ENCODE assay signal across 16 cellular contexts in the genomic region with DNA sequence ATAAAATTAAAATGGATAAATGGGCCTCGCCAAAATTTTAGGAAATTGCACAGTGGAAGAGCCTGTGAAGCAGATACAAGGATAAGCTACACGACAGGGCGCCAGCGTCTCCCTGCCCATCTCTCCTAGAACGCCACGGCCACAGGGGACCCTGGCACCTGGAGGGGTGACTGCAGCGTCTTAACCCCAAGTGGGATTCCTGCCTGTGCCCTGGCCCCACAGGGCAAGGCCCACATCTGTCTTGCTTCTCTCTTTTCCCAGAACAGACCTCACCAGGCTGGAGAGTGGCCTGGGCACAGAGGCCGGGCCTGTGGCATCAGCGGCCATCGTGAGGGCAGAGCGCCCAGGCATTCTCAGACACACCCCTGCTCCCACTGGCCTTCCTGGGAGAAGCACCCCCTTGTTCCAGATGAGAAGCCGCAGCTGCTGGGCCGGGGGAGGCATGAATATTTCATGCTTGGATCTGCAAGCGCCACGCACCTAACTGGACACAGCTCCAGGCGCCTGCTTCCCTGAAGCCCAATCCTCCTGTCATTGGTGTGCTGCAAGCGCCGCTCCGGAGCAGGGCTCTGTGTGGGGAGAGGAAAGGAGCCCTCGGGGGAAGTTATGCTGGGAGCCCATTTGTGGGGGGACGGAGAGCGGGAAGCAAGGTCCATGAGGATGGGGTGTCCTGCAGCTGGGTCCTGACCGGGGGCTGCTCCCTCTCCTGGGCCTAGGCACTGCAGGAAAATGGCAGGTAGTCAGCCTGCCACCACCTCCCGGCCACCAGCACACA.
A peak's percentile ranks its signal among the peaks of the same experiment; 100 is the strongest.
DNase-seq lines count a peak whose midpoint lies in the region; ATAC-seq, FAIRE-seq and TF ChIP-seq lines count a peak whose summit lies in the region.
"Had no signal": no experiment of that assay in that cellular context is flagged by ENCODE, and none has a peak within 500 bp of the region (broad histone marks: within the 10 kb centered on the region; RNA-seq: fewer than 3 reads in every experiment).

No MANE protein-coding gene starts in this region.

- intact Hi-C loops in left ventricle myocardium inferior (cut with micrococcal nuclease): no loop called here
- intact Hi-C loops in heart right ventricle (cut with DNase I): no loop called here
- intact Hi-C loops in kidney (cut with DNase I): no loop called here

- no peak for ATAC-seq in heart right ventricle

- peak; percentile 9 for DNase-seq in left ventricle myocardium inferior
- no peak for DNase-seq in heart right ventricle
- DNase-seq in kidney: peak; percentile 43
- DNase-seq in retina: peak; percentile 23
- no peak for DNase-seq in A172 (ENCODE audit: low spot score)
- DNase-seq in effector CD4-positive, alpha-beta T cell: no peak
- no peak for DNase-seq in brain microvascular endothelial cell
- DNase-seq in DMS 273 treated with DMSO at 0.1 percent for 48 hours (lab: John Stamatoyannopoulos, UW): no peak
- DNase-seq: ACHN, Calu3, HCEC 1CT, NCI-H1105, NCI-H1694, NCI-H2107, NCI-H2227 treated with DMSO at 0.1 percent for 48 hours, NCI-H524 had no signal

- no peak overlapping the region for H3K9ac ChIP-seq in kidney (ENCODE audit: low read length in 2 of 2)

- H3K27me3 ChIP-seq in left ventricle myocardium inferior (ENCODE audit: low read depth): no peaks in the 10 kb centered on the region
- H3K27me3 ChIP-seq in heart right ventricle: no peaks in the 10 kb centered on the region
- H3K27me3 ChIP-seq in brain microvascular endothelial cell (replicated peaks): no peaks in the 10 kb centered on the region

- 95 to 97% methylated on average over 24 of the region's 24 CpGs for WGBS in heart right ventricle, 2 donors

- no peaks in the 10 kb centered on the region for H3K9me3 ChIP-seq in left ventricle myocardium inferior (replicated peaks)
- H3K9me3 ChIP-seq in heart right ventricle: no peaks in the 10 kb centered on the region
- no peaks in the 10 kb centered on the region for H3K9me3 ChIP-seq in kidney (ENCODE audit: control insufficient read depth in 1 of 2, low read length in 2 of 2)

- H3K4me3 ChIP-seq in left ventricle myocardium inferior (no peak overlapping the region), heart right ventricle (no peak overlapping the region), kidney (ENCODE audit: low read length in 2 of 2) (no peak overlapping the region), brain microvascular endothelial cell (ENCODE audit: low read depth, low read length) (no peak overlapping the region)

- H3K4me1 ChIP-seq in left ventricle myocardium inferior (peaks cover 5% of the 10 kb centered on the region), heart right ventricle (no peaks in the 10 kb centered on the region), kidney (ENCODE audit: control insufficient read depth in 1 of 2, insufficient read depth in 1 of 2, low read depth in 1 of 2, low read length in 2 of 2) (no peaks in the 10 kb centered on the region)

- no peak for FAIRE-seq in kidney (lab: Jason Lieb, UNC)

- H3K36me3 ChIP-seq in left ventricle myocardium inferior (no peaks in the 10 kb centered on the region), heart right ventricle (no peaks in the 10 kb centered on the region), kidney (ENCODE audit: control insufficient read depth in 1 of 2, insufficient read depth in 2 of 2, low read length in 2 of 2) (no peaks in the 10 kb centered on the region), brain microvascular endothelial cell (replicated peaks) (no peaks in the 10 kb centered on the region)

- in situ Hi-C loops in brain microvascular endothelial cell (cut with HindIII; ENCODE audit: low pct_ligation_motif_present, low sequenced_read_pairs): no loop called here

- H3K27ac ChIP-seq in left ventricle myocardium inferior (replicated peaks) (no peak overlapping the region), heart right ventricle (no peak overlapping the region), kidney (ENCODE audit: low read depth in 2 of 2, low read length in 2 of 2) (no peak overlapping the region), brain microvascular endothelial cell (no peak overlapping the region)

- TF ChIP-seq CTCF in left ventricle myocardium inferior (IDR thresholded peaks at IDR 0.05; ENCODE audit: borderline replicate concordance) (no peak), heart right ventricle (IDR thresholded peaks at IDR 0.05) (no peak), kidney (IDR thresholded peaks at IDR 0.05; ENCODE audit: borderline replicate concordance, extremely low read depth, insufficient read depth) (no peak), brain microvascular endothelial cell (IDR thresholded peaks at IDR 0.05; ENCODE audit: low read depth, low read length, missing control alignments) (no peak)

Comparison
In these comparisons a context has a peak if more than half of its experiments do, and no peak if none do; other contexts are left out.
1. DNase-seq: peak in left ventricle myocardium inferior (single experiment), kidney (single experiment) and retina (single experiment); none in heart right ventricle (0 of 2), A172 (single experiment), effector CD4-positive, alpha-beta T cell (single experiment), brain microvascular endothelial cell (single experiment) and DMS 273 treated with DMSO at 0.1 percent for 48 hours (single experiment).